In the genomic region with DNA sequence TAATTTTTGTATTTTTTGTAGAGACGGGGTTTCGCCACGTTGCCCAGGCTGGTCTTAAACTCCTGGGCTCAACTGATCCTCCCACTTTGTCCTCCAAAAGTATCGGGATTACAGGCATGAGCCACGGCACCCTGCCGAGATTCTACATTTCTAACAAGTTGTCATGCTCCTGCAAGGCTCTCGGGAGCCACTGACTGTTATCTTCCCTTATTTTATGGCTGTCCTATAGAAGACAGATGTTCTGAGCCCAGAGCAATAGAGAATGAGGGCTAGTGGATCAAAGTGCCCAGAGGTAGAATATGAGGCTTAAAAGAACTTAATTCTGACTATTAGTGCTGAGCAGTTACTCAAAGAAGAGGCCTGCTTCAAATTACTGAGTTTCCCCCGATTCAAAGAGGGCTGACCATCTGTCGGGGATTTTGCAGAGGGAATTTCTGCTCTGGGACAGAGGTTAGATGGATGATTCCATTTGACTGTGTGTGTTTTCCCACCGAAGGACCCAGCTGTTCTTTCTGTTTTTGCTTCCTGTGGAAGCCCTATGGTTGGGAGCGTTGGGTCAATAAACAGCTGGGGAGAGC, we compare ENCODE assay signal across 24 cellular contexts. TPM values are rescaled to one million over a fixed set of nuclear protein-coding genes. Genes with fewer than 3 reads are reported as not detected.
DNase-seq lines count a peak whose midpoint lies in the region; ATAC-seq, FAIRE-seq and TF ChIP-seq lines count a peak whose summit lies in the region.
"Had no signal": no experiment of that assay in that cellular context is flagged by ENCODE, and none has a peak within 500 bp of the region (broad histone marks: within the 10 kb centered on the region; RNA-seq: fewer than 3 reads in every experiment).

No MANE protein-coding gene starts in this region.

- H3K9ac ChIP-seq in HepG2 (ENCODE audit: insufficient read depth, low read depth, low read length): no peak overlapping the region
- H3K9ac ChIP-seq in Karpas-422 (ENCODE audit: low read length): no peak overlapping the region

- no peak for TF ChIP-seq POLR2A in HepG2 (IDR thresholded peaks at IDR 0.05; ENCODE audit: insufficient read depth in 1 of 2, low read depth in 2 of 2, low read length in 2 of 2)
- no peak for TF ChIP-seq POLR2A in right lobe of liver (IDR thresholded peaks at IDR 0.05)

- H3K9me3 Mint-ChIP-seq in endothelial cell (ENCODE audit: unreplicated experiment): no peaks in the 10 kb centered on the region
- H3K9me3 Mint-ChIP-seq in nephron progenitor cell: peaks cover 21% of the 10 kb centered on the region
- no peaks in the 10 kb centered on the region for H3K9me3 Mint-ChIP-seq in activated CD4-positive, alpha-beta memory T cell treated with anti-CD3 and anti-CD28 coated beads for 36 hours
- H3K9me3 Mint-ChIP-seq: stimulated activated effector memory CD8-positive, alpha-beta T cell treated with anti-CD3 and anti-CD28 coated beads, Interleukin-12 subunit alpha, Interleukin-12 subunit beta, amount 100 ng/mL, for 72 hours had no signal

- no peaks in the 10 kb centered on the region for H3K9me2 ChIP-seq in Karpas-422 (replicated peaks; ENCODE audit: insufficient read depth, low read length)

- H3K27ac Mint-ChIP-seq in endothelial cell (ENCODE audit: unreplicated experiment) (peak overlapping the region; percentile 98), nephron progenitor cell (peak overlapping the region; percentile 99)
- no peak overlapping the region for H3K27ac Mint-ChIP-seq in activated CD4-positive, alpha-beta memory T cell treated with anti-CD3 and anti-CD28 coated beads for 36 hours
- H3K27ac Mint-ChIP-seq: activated CD4-positive, alpha-beta memory T cell treated with anti-CD3 and anti-CD28 coated beads, Interleukin-2, amount 10 ng/mL, durations not matched to agents 7 days and 5 days; CD4-positive, alpha-beta memory T cell; progenitor cell of endocrine pancreas; stimulated activated effector memory CD8-positive, alpha-beta T cell treated with anti-CD3 and anti-CD28 coated beads, Interleukin-12 subunit alpha, Interleukin-12 subunit beta, amount 100 ng/mL, for 72 hours had no signal

- no peak for TF ChIP-seq EP300 in HepG2 (IDR thresholded peaks at IDR 0.05; ENCODE audit: low read depth in 2 of 2, low read length in 2 of 2)
- TF ChIP-seq EP300 in HepG2 (CRISPR knock-in tag; IDR thresholded peaks at IDR 0.05; ENCODE audit: borderline replicate concordance): no peak

- TF ChIP-seq RAD21 in HepG2 (CRISPR knock-in tag; IDR thresholded peaks at IDR 0.05): no peak

- TF ChIP-seq CTCF in HepG2 (CRISPR knock-in tag; IDR thresholded peaks at IDR 0.05) (no peak), right lobe of liver (IDR thresholded peaks at IDR 0.05) (no peak), endothelial cell (IDR thresholded peaks at IDR 0.05; ENCODE audit: unreplicated experiment) (no peak), nephron progenitor cell (IDR thresholded peaks at IDR 0.05) (no peak), foreskin keratinocyte (conservative IDR thresholded peaks at IDR 0.05) (no peak)

- peaks cover 56% of the 10 kb centered on the region for H3K4me1 Mint-ChIP-seq in endothelial cell (ENCODE audit: unreplicated experiment)
- peaks cover 87% of the 10 kb centered on the region for H3K4me1 Mint-ChIP-seq in nephron progenitor cell
- peaks cover 10% of the 10 kb centered on the region for H3K4me1 Mint-ChIP-seq in activated CD4-positive, alpha-beta memory T cell treated with anti-CD3 and anti-CD28 coated beads for 36 hours (ENCODE audit: low read depth)
- H3K4me1 Mint-ChIP-seq: activated CD4-positive, alpha-beta memory T cell treated with anti-CD3 and anti-CD28 coated beads, Interleukin-2, amount 10 ng/mL, durations not matched to agents 7 days and 5 days had no signal

- H2AFZ ChIP-seq in HepG2 (ENCODE audit: low read length) (no peak overlapping the region), Karpas-422 (ENCODE audit: low read length) (no peak overlapping the region)

- in situ Hi-C loops in HepG2 (cut with HindIII; ENCODE audit: extremely low pct_ligation_motif_present, low pct_unique_long_range_greater_than_20kb): no loop called here

- H3K4me3 Mint-ChIP-seq in endothelial cell (ENCODE audit: unreplicated experiment) (no peak overlapping the region), nephron progenitor cell (peak overlapping the region; percentile 63)
- H3K4me3 Mint-ChIP-seq in activated CD4-positive, alpha-beta memory T cell treated with anti-CD3 and anti-CD28 coated beads for 36 hours: no peak overlapping the region
- H3K4me3 Mint-ChIP-seq: activated CD4-positive, alpha-beta memory T cell treated with anti-CD3 and anti-CD28 coated beads, Interleukin-2, amount 10 ng/mL, durations not matched to agents 7 days and 5 days; CD4-positive, alpha-beta memory T cell; stimulated activated effector memory CD8-positive, alpha-beta T cell treated with anti-CD3 and anti-CD28 coated beads, Interleukin-12 subunit alpha, Interleukin-12 subunit beta, amount 100 ng/mL, for 72 hours had no signal

- no peaks in the 10 kb centered on the region for H3K36me3 ChIP-seq in HepG2 (replicated peaks in 1 of 2; ENCODE audit: control insufficient read depth in 1 of 2, insufficient read depth in 2 of 2, low read length in 2 of 2)
- no peaks in the 10 kb centered on the region for H3K36me3 ChIP-seq in right lobe of liver
- no peaks in the 10 kb centered on the region for H3K36me3 ChIP-seq in Karpas-422 (ENCODE audit: insufficient read depth, low read length)
- H3K36me3 ChIP-seq: tibial nerve had no signal

- no peak overlapping the region for H3K27ac ChIP-seq in HepG2 (ENCODE audit: extremely low read length, insufficient read depth, low read length)
- no peak overlapping the region for H3K27ac ChIP-seq in right lobe of liver
- H3K27ac ChIP-seq in foreskin keratinocyte: no peak overlapping the region
- H3K27ac ChIP-seq in Karpas-422 (ENCODE audit: low read length): no peak overlapping the region
- H3K27ac ChIP-seq: RWPE1 had no signal

- no peaks in the 10 kb centered on the region for H3K9me3 ChIP-seq in HepG2 (ENCODE audit: low read length)
- no peaks in the 10 kb centered on the region for H3K9me3 ChIP-seq in right lobe of liver
- H3K9me3 ChIP-seq in Karpas-422 (ENCODE audit: low read length): no peaks in the 10 kb centered on the region

- no TSS peak for BruUV-seq in HepG2 (replicated peaks; lab: Mats Ljungman, UMichigan)

- ATAC-seq in HepG2: peak; percentile 18; the same call in 1 of the 3 replicates
- no peak for ATAC-seq in right lobe of liver
- no peak for ATAC-seq in foreskin keratinocyte
- ATAC-seq: activated naive CD4-positive, alpha-beta T cell treated with anti-CD3 and anti-CD28 coated beads, Interleukin-2, amount 50 U/mL, for 72 hours; left colon; stimulated activated effector memory CD8-positive, alpha-beta T cell treated with anti-CD3 and anti-CD28 coated beads, Interleukin-12 subunit alpha, Interleukin-12 subunit beta, amount 100 ng/mL, for 72 hours had no signal

- H3K4me3 ChIP-seq in HepG2 (replicated peaks in 1 of 3; ENCODE audit: insufficient read depth in 1 of 3, low read depth in 2 of 3, low read length in 3 of 3): no peak overlapping the region
- no peak overlapping the region for H3K4me3 ChIP-seq in right lobe of liver
- H3K4me3 ChIP-seq in Karpas-422 (ENCODE audit: low read length): no peak overlapping the region
- H3K4me3 ChIP-seq: tibial nerve had no signal

- POLR2A ChIA-PET in HepG2 (lab: Yijun Ruan, JAX): interaction anchor here (0.9 to 2.3 kb wide), 4 partner anchors 12 to 66 kb away, joined by 4 to 8 read pairs (median 7); a partner anchor contains a TSS
- POLR2A ChIA-PET in activated CD4-positive, alpha-beta memory T cell treated with anti-CD3 and anti-CD28 coated beads for 36 hours (lab: Charles Lee): no interaction called here

- WGBS in HepG2 (ENCODE audit: low lambda C conversion rate): 90% methylated on average over 11 of the region's 11 CpGs
- 82% methylated on average over 11 of the region's 11 CpGs for WGBS in right lobe of liver (ENCODE audit: insufficient coverage, low coverage, low lambda C conversion rate, missing lambda C conversion rate)

- H3K4me2 ChIP-seq in HepG2 (ENCODE audit: low read depth, low read length) (0 out of 2 replicates have a peak overlapping the region, but pooled peaks have one; percentile 15), Karpas-422 (ENCODE audit: low read depth, low read length, poor library complexity, severe bottlenecking) (no peak overlapping the region)

- H3K79me2 ChIP-seq in HepG2 (ENCODE audit: insufficient read depth, low read length): no peaks in the 10 kb centered on the region
- H3K79me2 ChIP-seq in Karpas-422 (ENCODE audit: low read length): no peaks in the 10 kb centered on the region

- DNase-seq in HepG2 (ENCODE audit: low spot score) (no peak), right lobe of liver (no peak), endothelial cell (ENCODE audit: low spot score) (no peak), nephron progenitor cell (no peak), foreskin keratinocyte (no peak), Karpas-422 (no peak)
- no peak for DNase-seq in activated CD4-positive, alpha-beta memory T cell treated with anti-CD3 and anti-CD28 coated beads for 36 hours
- DNase-seq in activated CD4-positive, CD25-positive, alpha-beta regulatory T cell (lab: John Stamatoyannopoulos, UW): no peak
- DNase-seq: activated CD4-positive, alpha-beta memory T cell treated with anti-CD3 and anti-CD28 coated beads, Interleukin-2, amount 10 ng/mL, durations not matched to agents 7 days and 5 days; activated T-cell treated with anti-CD3 and anti-CD28 coated beads, Interleukin-2, amount 50 U/mL, for 1 hour; CD4-positive, alpha-beta memory T cell; foreskin melanocyte; GOT3; IMR-90; left colon; NCI-H1694 treated with DMSO at 0.1 percent for 48 hours; NCI-H345; stimulated activated CD4-positive, alpha-beta T cell treated with anti-CD3 and anti-CD28 coated beads, Interleukin-15, amount 100 ng/mL, for 24 hours had no signal

- CTCF ChIA-PET in HepG2 (lab: Yijun Ruan, JAX; ENCODE audit: low intra/inter-chr PET ratio, low total read pairs): no interaction called here
- CTCF ChIA-PET in activated CD4-positive, alpha-beta memory T cell treated with anti-CD3 and anti-CD28 coated beads for 36 hours (lab: Charles Lee): interaction anchor here (0.6 to 2.5 kb wide), 4 partner anchors 14 to 182 kb away, joined by 3 to 10 read pairs (median 3); no protein-coding TSS in a partner anchor

- H3K36me3 Mint-ChIP-seq in endothelial cell (ENCODE audit: low read depth, unreplicated experiment): peaks cover 16% of the 10 kb centered on the region
- peaks cover 45% of the 10 kb centered on the region for H3K36me3 Mint-ChIP-seq in nephron progenitor cell (ENCODE audit: low read depth)
- H3K36me3 Mint-ChIP-seq in activated CD4-positive, alpha-beta memory T cell treated with anti-CD3 and anti-CD28 coated beads for 36 hours: peaks cover 13% of the 10 kb centered on the region
- H3K36me3 Mint-ChIP-seq: stimulated activated effector memory CD8-positive, alpha-beta T cell treated with anti-CD3 and anti-CD28 coated beads, Interleukin-12 subunit alpha, Interleukin-12 subunit beta, amount 100 ng/mL, for 72 hours had no signal

- H3K27me3 Mint-ChIP-seq in endothelial cell (ENCODE audit: unreplicated experiment) (peaks cover 5% of the 10 kb centered on the region), nephron progenitor cell (ENCODE audit: low read depth, poor library complexity) (no peaks in the 10 kb centered on the region)
- no peaks in the 10 kb centered on the region for H3K27me3 Mint-ChIP-seq in activated CD4-positive, alpha-beta memory T cell treated with anti-CD3 and anti-CD28 coated beads for 36 hours
- H3K27me3 Mint-ChIP-seq: activated CD4-positive, alpha-beta memory T cell treated with anti-CD3 and anti-CD28 coated beads, Interleukin-2, amount 10 ng/mL, durations not matched to agents 7 days and 5 days; CD4-positive, alpha-beta memory T cell had no signal

- H3K27me3 ChIP-seq in HepG2 (ENCODE audit: control insufficient read depth in 1 of 2, insufficient read depth in 2 of 2, low read length in 2 of 2) (no peaks in the 10 kb centered on the region), right lobe of liver (no peaks in the 10 kb centered on the region), foreskin keratinocyte (peaks cover 4% of the 10 kb centered on the region), Karpas-422 (ENCODE audit: low read length) (no peaks in the 10 kb centered on the region)
- H3K27me3 ChIP-seq: tibial nerve had no signal

- intact Hi-C loops in HepG2 (cut with micrococcal nuclease; ENCODE audit: unreplicated experiment): loop anchor here (1.0 kb wide), 1 partner anchor 39 kb away; no protein-coding TSS in a partner anchor
- intact Hi-C loops in right lobe of liver (cut with DNase I): no loop called here
- intact Hi-C loops in activated CD4-positive, alpha-beta memory T cell treated with anti-CD3 and anti-CD28 coated beads for 36 hours (cut with micrococcal nuclease): no loop called here

- H3K4me1 ChIP-seq in HepG2 (ENCODE audit: insufficient read depth, low read length): peaks cover 33% of the 10 kb centered on the region
- H3K4me1 ChIP-seq in right lobe of liver: peaks cover 0 to 15% (median 6%) of the 10 kb centered on the region in 4 donors
- no peaks in the 10 kb centered on the region for H3K4me1 ChIP-seq in foreskin keratinocyte
- H3K4me1 ChIP-seq in Karpas-422 (ENCODE audit: low read length): no peaks in the 10 kb centered on the region

- H4K20me1 ChIP-seq in HepG2 (ENCODE audit: insufficient read depth, low read length) (no peaks in the 10 kb centered on the region; the same call in 1 of the 2 replicates), Karpas-422 (ENCODE audit: insufficient read depth, low read depth, low read length) (0 out of 2 replicates have a peak, but pooled peaks cover 9% of the 10 kb centered on the region)

- no peak for FAIRE-seq in HepG2 (lab: Jason Lieb, UNC)
- FAIRE-seq: GM18507 had no signal

RNA-seq across cellular contexts. Expression of a gene that starts 39.5 kb away (rescaled TPM):
- total RNA-seq in HepG2 (2016; rRNA removed; fragmentation: Illumina TruSeq; extraction: Trizol) (10.1 and 11.4 TPM in 2 replicates), right lobe of liver (10 to 100 TPM in 4 of 6 experiments, 1 to 10 TPM in 2; 6.5 to 16.2 (median 11.5) TPM), endothelial cell (ENCODE audit: unreplicated experiment) (53.1 TPM), foreskin keratinocyte (1.9 and 2.2 TPM in 2 replicates)
- total RNA-seq in HepG2 (2016; cell fraction: cytosol; rRNA removed; fragmentation: Illumina TruSeq; extraction: Trizol; ENCODE audit: low read depth): 1.5 and 2.1 TPM in 2 replicates
- 11.8 and 12.0 TPM in 2 replicates for total RNA-seq in HepG2 (2016; cell fraction: insoluble cytoplasmic fraction; rRNA removed; fragmentation: Illumina TruSeq; extraction: Trizol)
- total RNA-seq in HepG2 (2016; cell fraction: membrane; rRNA removed; fragmentation: Illumina TruSeq; extraction: Trizol): 3.9 and 4.1 TPM in 2 replicates
- 32.1 and 34.1 TPM in 2 replicates for total RNA-seq in HepG2 (2016; cell fraction: nucleus; rRNA removed; fragmentation: Illumina TruSeq; extraction: Trizol)
- polyA plus RNA-seq in HepG2 (2011; rRNA removed) (6.3 and 10.0 TPM in 2 replicates), foreskin keratinocyte (0.66 and 0.84 TPM in 2 replicates)
- polyA plus RNA-seq in HepG2 (2011; cell fraction: cytosol; rRNA removed): 4.4 and 4.5 TPM in 2 replicates
- polyA plus RNA-seq in HepG2 (2011; cell fraction: nucleus; rRNA removed): 9.3 and 10.4 TPM in 2 replicates
- 9.7 and 13.7 TPM in 2 replicates for polyA plus RNA-seq in HepG2 (2012)
- 0.59 and 0.74 TPM in 2 replicates for polyA plus RNA-seq in HepG2 (2016; cell fraction: cytosol; fragmentation: Illumina TruSeq; extraction: Trizol; ENCODE audit: low read depth)
- 5.4 and 5.7 TPM in 2 replicates for polyA plus RNA-seq in HepG2 (2016; cell fraction: insoluble cytoplasmic fraction; fragmentation: Illumina TruSeq; extraction: Trizol; ENCODE audit: low read depth)
- 0.90 and 1.2 TPM in 2 replicates for polyA plus RNA-seq in HepG2 (2016; cell fraction: membrane; fragmentation: Illumina TruSeq; extraction: Trizol; ENCODE audit: low read depth)
- 12.6 and 14.0 TPM in 2 replicates for polyA plus RNA-seq in HepG2 (2016; cell fraction: nucleus; fragmentation: Illumina TruSeq; extraction: Trizol; ENCODE audit: insufficient read depth, low read depth)
- 31.4 and 330 TPM in 2 replicates for polyA minus RNA-seq in HepG2 (2011; rRNA and poly(A)+ RNA removed; ENCODE audit: low replicate concordance)
- polyA minus RNA-seq in HepG2 (2011; cell fraction: cytosol; rRNA and poly(A)+ RNA removed): 12.1 and 15.5 TPM in 2 replicates
- polyA minus RNA-seq in HepG2 (2011; cell fraction: nucleus; rRNA and poly(A)+ RNA removed): 75.3 and 85.2 TPM in 2 replicates
- 18.2 and 22.2 TPM in 2 replicates for total RNA-seq in Karpas-422 (2014; rRNA removed; shearing (Covaris generic); ENCODE audit: low replicate concordance)
- 10 to 100 TPM; 49.1 to 53.1 TPM for total RNA-seq in activated CD4-positive, alpha-beta memory T cell treated with anti-CD3 and anti-CD28 coated beads for 36 hours
